11 cellular contexts compared by ENCODE assay signal in genomic region chr15:69304176-69304533, GRCh38. TPM values are rescaled to one million over a fixed set of nuclear protein-coding genes. Genes with fewer than 3 reads are reported as not detected.
A peak's percentile ranks its signal among the peaks of the same experiment; 100 is the strongest.
DNase-seq lines count a peak whose midpoint lies in the region; ATAC-seq and TF ChIP-seq lines count a peak whose summit lies in the region.
"Had no signal": no experiment of that assay in that cellular context is flagged by ENCODE, and none has a peak within 500 bp of the region (broad histone marks: within the 10 kb centered on the region; RNA-seq: fewer than 3 reads in every experiment).

No MANE protein-coding gene starts in this region.

- H3K36me3 ChIP-seq in MG63 (peaks cover 21% of the 10 kb centered on the region), brain microvascular endothelial cell (replicated peaks) (no peaks in the 10 kb centered on the region), lower lobe of right lung (no peaks in the 10 kb centered on the region)

- ATAC-seq in lower lobe of right lung (peak in 1 of 2 donors; percentile 27), HG03521 (IDR thresholded peaks at IDR 0.05; ENCODE audit: unreplicated experiment) (no peak)
- ATAC-seq in activated T-cell treated with anti-CD3 and anti-CD28 coated beads, Interleukin-2, amount 50 U/mL, for 4 hours, result no peak

- H3K4me3 Mint-ChIP-seq in activated T-cell treated with anti-CD3 and anti-CD28 coated beads, Interleukin-2, amount 50 U/mL, for 4 hours, result no peak overlapping the region

- H3K9me3 Mint-ChIP-seq in activated T-cell treated with anti-CD3 and anti-CD28 coated beads, Interleukin-2, amount 50 U/mL, for 4 hours, result no peaks in the 10 kb centered on the region

- in situ Hi-C loops in brain microvascular endothelial cell (cut with HindIII; ENCODE audit: low pct_ligation_motif_present, low sequenced_read_pairs), result no loop called here
- in situ Hi-C loops in GM13976 (cut with MboI; ENCODE audit: low sequenced_read_pairs, unreplicated experiment), result no loop called here

- H3K27ac ChIP-seq in brain microvascular endothelial cell (no peak overlapping the region), lower lobe of right lung (peak overlapping the region; percentile 24)
- H3K27ac ChIP-seq: C4-2B had no signal

- H3K36me3 Mint-ChIP-seq in activated T-cell treated with anti-CD3 and anti-CD28 coated beads, Interleukin-2, amount 50 U/mL, for 4 hours (ENCODE audit: insufficient read depth), result no peaks in the 10 kb centered on the region

- H3K9me3 ChIP-seq in MG63 (no peaks in the 10 kb centered on the region), lower lobe of right lung (no peaks in the 10 kb centered on the region)

- intact Hi-C loops in lower lobe of right lung (cut with DNase I), result no loop called here

- peak; percentile 86 for DNase-seq in AG08395 (ENCODE audit: low spot score)
- peak; percentile 83 for DNase-seq in MG63
- peak; percentile 82 for DNase-seq in brain microvascular endothelial cell
- DNase-seq in lower lobe of right lung, result no peak
- no peak for DNase-seq in GM10266 (ENCODE audit: extremely low spot score)
- no peak for DNase-seq in GM13976 (ENCODE audit: low spot score)
- no peak for DNase-seq in activated T-cell treated with anti-CD3 and anti-CD28 coated beads, Interleukin-2, amount 50 U/mL, for 4 hours
- DNase-seq: NCI-H1694 treated with DMSO at 0.1 percent for 48 hours had no signal

- TF ChIP-seq CTCF in brain microvascular endothelial cell (IDR thresholded peaks at IDR 0.05; ENCODE audit: low read depth, low read length, missing control alignments) (no peak), lower lobe of right lung (IDR thresholded peaks at IDR 0.05) (no peak), GM10266 (IDR thresholded peaks at IDR 0.05; ENCODE audit: control insufficient read depth, insufficient read depth, low read depth, missing control alignments) (no peak), GM13976 (IDR thresholded peaks at IDR 0.05; ENCODE audit: borderline replicate concordance, control extremely low read depth, extremely low read depth, insufficient read depth, missing control alignments) (no peak)

- no peak overlapping the region for H3K4me3 ChIP-seq in MG63
- H3K4me3 ChIP-seq in brain microvascular endothelial cell (ENCODE audit: low read depth, low read length), result no peak overlapping the region
- H3K4me3 ChIP-seq in lower lobe of right lung, result no peak overlapping the region

- H3K4me1 Mint-ChIP-seq in activated T-cell treated with anti-CD3 and anti-CD28 coated beads, Interleukin-2, amount 50 U/mL, for 4 hours (ENCODE audit: low read depth), result no peaks in the 10 kb centered on the region

- no peaks in the 10 kb centered on the region for H3K27me3 ChIP-seq in MG63
- H3K27me3 ChIP-seq in brain microvascular endothelial cell (replicated peaks), result no peaks in the 10 kb centered on the region
- no peaks in the 10 kb centered on the region for H3K27me3 ChIP-seq in lower lobe of right lung (ENCODE audit: low read depth)

- H3K4me1 ChIP-seq in lower lobe of right lung, result peaks cover 34% of the 10 kb centered on the region

- peaks cover 42% of the 10 kb centered on the region for H3K27me3 Mint-ChIP-seq in activated T-cell treated with anti-CD3 and anti-CD28 coated beads, Interleukin-2, amount 50 U/mL, for 4 hours (ENCODE audit: low read depth)

RNA-seq across cellular contexts. Expression of gene PAQR5, which starts 5.4 kb away (rescaled TPM):
- total RNA-seq in MG63 (2014; rRNA removed; shearing (Covaris generic); ENCODE audit: low replicate concordance), result 8.6 and 8.9 TPM in 2 replicates
- 30.6 TPM for total RNA-seq in lower lobe of right lung
- total RNA-seq in activated T-cell treated with anti-CD3 and anti-CD28 coated beads, Interleukin-2, amount 50 U/mL, for 4 hours, result under 1 TPM in 2 of 3 donors, not detected in 1; 0.05 to 0.14 TPM
- total RNA-seq: glomerular endothelial cell had no signal

Comparison
In these comparisons a context has a peak if more than half of its experiments do, and no peak if none do; other contexts are left out.
1. DNase-seq: peak in AG08395 (single experiment), MG63 (single experiment) and brain microvascular endothelial cell (single experiment); none in lower lobe of right lung (single experiment), GM10266 (single experiment), GM13976 (single experiment) and activated T-cell treated with anti-CD3 and anti-CD28 coated beads, Interleukin-2, amount 50 U/mL, for 4 hours (single experiment).